22 cellular contexts compared by ENCODE assay signal in genomic region chr1:234226106-234226818, GRCh38.
"Had no signal": no experiment of that assay in that cellular context is flagged by ENCODE, and none has a peak within 500 bp of the region (broad histone marks: within the 10 kb centered on the region; RNA-seq: fewer than 3 reads in every experiment).

No MANE protein-coding gene starts in this region.

- FAIRE-seq: colon had no signal

- H3K36me3 ChIP-seq: esophagus muscularis mucosa, left ventricle myocardium inferior, tibial nerve, vagina had no signal

- H3K9me3 ChIP-seq: esophagus muscularis mucosa, left ventricle myocardium inferior, tibial nerve, vagina had no signal

- H3K27ac ChIP-seq: esophagus muscularis mucosa, hepatocyte, left ventricle myocardium inferior, tibial nerve, vagina had no signal

- DNase-seq: activated CD4-positive, alpha-beta T cell treated with anti-CD3 and anti-CD28 coated beads, Interleukin-2, amount 10 ng/mL, durations not matched to agents 24 days and 14 days; activated CD4-positive, CD25-positive, alpha-beta regulatory T cell; activated CD8-positive, alpha-beta memory T cell treated with anti-CD3 and anti-CD28 coated beads, Interleukin-2, amount 50 U/mL, for 48 hours; activated gamma-delta T cell treated with Interleukin-2 at 50 U/mL for 16 hours; activated T-cell treated with anti-CD3 and anti-CD28 coated beads, Interleukin-2, amount 50 U/mL, for 72 hours; amniotic stem cell; caudate nucleus; left ventricle myocardium inferior; natural killer cell; nucleus accumbens; posterior cingulate gyrus; retina; stimulated activated CD4-positive, alpha-beta T cell treated with anti-CD3 and anti-CD28 coated beads, Interleukin-2, amount 100 ng/mL, for 48 hours; stimulated activated naive CD4-positive, alpha-beta T cell treated with Interleukin-2 at 50 U/mL for 16 hours; substantia nigra had no signal

- H3K4me1 ChIP-seq: esophagus muscularis mucosa, left ventricle myocardium inferior, tibial nerve, vagina had no signal

- H3K36me3 Mint-ChIP-seq: activated naive CD8-positive, alpha-beta T cell; memory B cell; natural killer cell had no signal

- H2AFZ ChIP-seq: hepatocyte had no signal

- H3K27me3 ChIP-seq: tibial nerve, vagina had no signal

- H3K27ac Mint-ChIP-seq: activated naive CD8-positive, alpha-beta T cell; activated T-cell treated with anti-CD3 and anti-CD28 coated beads, Interleukin-2, amount 50 U/mL, for 72 hours; memory B cell; natural killer cell had no signal

- H3K9me3 Mint-ChIP-seq: activated CD4-positive, alpha-beta T cell treated with anti-CD3 and anti-CD28 coated beads, Interleukin-2, amount 10 ng/mL, durations not matched to agents 24 days and 14 days; activated T-cell treated with anti-CD3 and anti-CD28 coated beads, Interleukin-2, amount 50 U/mL, for 72 hours; memory B cell had no signal

- H3K4me2 ChIP-seq: hepatocyte had no signal

- H3K4me3 Mint-ChIP-seq: activated CD4-positive, alpha-beta T cell treated with anti-CD3 and anti-CD28 coated beads, Interleukin-2, amount 10 ng/mL, durations not matched to agents 24 days and 14 days; activated naive CD8-positive, alpha-beta T cell; activated T-cell treated with anti-CD3 and anti-CD28 coated beads, Interleukin-2, amount 50 U/mL, for 72 hours; memory B cell; natural killer cell had no signal

- H3K4me3 ChIP-seq: esophagus muscularis mucosa, hepatocyte, left ventricle myocardium inferior, tibial nerve, vagina had no signal

- ATAC-seq: activated T-cell treated with anti-CD3 and anti-CD28 coated beads, Interleukin-2, amount 50 U/mL, for 72 hours; natural killer cell had no signal

- H3K79me2 ChIP-seq: hepatocyte had no signal
